In the genomic region with DNA sequence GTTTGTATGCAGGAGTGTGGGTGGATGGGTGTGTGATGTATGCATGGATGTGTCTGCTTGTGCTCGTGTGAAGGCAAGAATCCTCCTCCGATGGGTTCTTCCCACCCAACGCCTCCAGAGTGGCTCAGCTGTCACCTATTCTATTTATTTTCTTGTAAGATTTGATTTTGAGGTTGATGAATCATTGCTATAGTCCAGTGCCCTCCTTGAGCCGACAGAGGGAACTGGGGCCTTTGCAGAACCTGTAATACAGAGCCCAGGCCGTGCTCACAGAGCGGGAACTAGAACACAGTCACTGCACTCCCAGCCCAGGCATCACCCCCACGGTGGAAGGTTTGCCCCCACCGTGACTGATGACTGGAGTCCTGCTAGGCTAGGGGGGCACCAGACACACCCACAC, we compare ENCODE assay signal across 17 cellular contexts. TPM values are rescaled to one million over a fixed set of nuclear protein-coding genes. Genes with fewer than 3 reads are reported as not detected.
A peak's percentile ranks its signal among the peaks of the same experiment; 100 is the strongest.
DNase-seq lines count a peak whose midpoint lies in the region; ATAC-seq and TF ChIP-seq lines count a peak whose summit lies in the region.
"Had no signal": no experiment of that assay in that cellular context is flagged by ENCODE, and none has a peak within 500 bp of the region (broad histone marks: within the 10 kb centered on the region; RNA-seq: fewer than 3 reads in every experiment).

No MANE protein-coding gene starts in this region.

- TF ChIP-seq EP300 in esophagus muscularis mucosa (IDR thresholded peaks at IDR 0.05): no peak

- H3K27me3 ChIP-seq in left ventricle myocardium inferior (ENCODE audit: low read depth) (peaks cover 49% of the 10 kb centered on the region), esophagus muscularis mucosa (peaks cover 0 to 11% (median 2%) of the 10 kb centered on the region in 4 donors)

- H3K4me1 Mint-ChIP-seq in nephron progenitor cell: peaks cover 49% of the 10 kb centered on the region
- peaks cover 9% of the 10 kb centered on the region for H3K4me1 Mint-ChIP-seq in activated naive CD8-positive, alpha-beta T cell treated with anti-CD3 and anti-CD28 coated beads, Interleukin-2, amount 50 U/mL, for 24 hours

- no peak for DNase-seq in left ventricle myocardium inferior
- DNase-seq in cardiac septum (ENCODE audit: low spot score): no peak
- no peak for DNase-seq in esophagus muscularis mucosa (ENCODE audit: extremely low spot score)
- no peak for DNase-seq in nephron progenitor cell
- no peak for DNase-seq in activated naive CD8-positive, alpha-beta T cell treated with anti-CD3 and anti-CD28 coated beads, Interleukin-2, amount 50 U/mL, for 24 hours
- no peak for DNase-seq in activated gamma-delta T cell treated with Interleukin-2 at 50 U/mL for 16 hours
- DNase-seq: activated CD8-positive, alpha-beta memory T cell treated with anti-CD3 and anti-CD28 coated beads, Interleukin-2, amount 50 U/mL, for 48 hours; aorta; DMS153; immature natural killer cell; NCI-H345 had no signal

- no peaks in the 10 kb centered on the region for H3K36me3 Mint-ChIP-seq in nephron progenitor cell (ENCODE audit: low read depth)
- H3K36me3 Mint-ChIP-seq in activated naive CD8-positive, alpha-beta T cell treated with anti-CD3 and anti-CD28 coated beads, Interleukin-2, amount 50 U/mL, for 24 hours (ENCODE audit: low read depth): peaks cover 4% of the 10 kb centered on the region

- TF ChIP-seq POLR2A in esophagus muscularis mucosa (IDR thresholded peaks at IDR 0.05; ENCODE audit: low read depth): no peak

- intact Hi-C loops in left ventricle myocardium inferior (cut with micrococcal nuclease) (no loop called here), cardiac septum (cut with DNase I) (no loop called here), esophagus muscularis mucosa (cut with DNase I) (no loop called here)

- 66% methylated on average over 5 of the region's 8 CpGs for WGBS in esophagus muscularis mucosa

- H3K4me3 Mint-ChIP-seq in nephron progenitor cell: peak overlapping the region; percentile 47
- no peak overlapping the region for H3K4me3 Mint-ChIP-seq in activated naive CD8-positive, alpha-beta T cell treated with anti-CD3 and anti-CD28 coated beads, Interleukin-2, amount 50 U/mL, for 24 hours
- H3K4me3 Mint-ChIP-seq: immature natural killer cell had no signal

- H3K27ac ChIP-seq in left ventricle myocardium inferior (replicated peaks) (no peak overlapping the region), esophagus muscularis mucosa (replicated peaks in 1 of 4) (peak overlapping the region; percentile 82 to 93 (median 88))
- H3K27ac ChIP-seq: A549, epithelial cell of prostate, KMS-11 had no signal

- H3K9me3 Mint-ChIP-seq in nephron progenitor cell: peaks cover 12% of the 10 kb centered on the region
- H3K9me3 Mint-ChIP-seq in activated naive CD8-positive, alpha-beta T cell treated with anti-CD3 and anti-CD28 coated beads, Interleukin-2, amount 50 U/mL, for 24 hours: no peaks in the 10 kb centered on the region

- H3K4me3 ChIP-seq in left ventricle myocardium inferior: peak overlapping the region; percentile 67
- peak overlapping the region; percentile 59 to 79 (median 68) for H3K4me3 ChIP-seq in esophagus muscularis mucosa
- H3K4me3 ChIP-seq: A549 had no signal

- H3K27me3 Mint-ChIP-seq in nephron progenitor cell (ENCODE audit: low read depth, poor library complexity): peaks cover 70% of the 10 kb centered on the region
- peaks cover 37% of the 10 kb centered on the region for H3K27me3 Mint-ChIP-seq in activated naive CD8-positive, alpha-beta T cell treated with anti-CD3 and anti-CD28 coated beads, Interleukin-2, amount 50 U/mL, for 24 hours

- TF ChIP-seq CTCF in left ventricle myocardium inferior (IDR thresholded peaks at IDR 0.05; ENCODE audit: borderline replicate concordance) (no peak), esophagus muscularis mucosa (IDR thresholded peaks at IDR 0.05) (no peak), nephron progenitor cell (IDR thresholded peaks at IDR 0.05) (no peak)

- no peak for ATAC-seq in activated naive CD8-positive, alpha-beta T cell treated with anti-CD3 and anti-CD28 coated beads, Interleukin-2, amount 50 U/mL, for 24 hours
- ATAC-seq in HG02623 (IDR thresholded peaks at IDR 0.05; ENCODE audit: unreplicated experiment) (no peak), HG03108 (IDR thresholded peaks at IDR 0.05; ENCODE audit: unreplicated experiment) (no peak)
- ATAC-seq: A549 had no signal

- H3K36me3 ChIP-seq in left ventricle myocardium inferior: no peaks in the 10 kb centered on the region
- peaks cover 0 to 16% (median 5%) of the 10 kb centered on the region in 4 donors for H3K36me3 ChIP-seq in esophagus muscularis mucosa
- H3K36me3 ChIP-seq: prostate gland had no signal

- H3K9me3 ChIP-seq in left ventricle myocardium inferior (replicated peaks): peaks cover 7% of the 10 kb centered on the region
- peaks cover 0 to under 1% (median 0%) of the 10 kb centered on the region in 4 donors for H3K9me3 ChIP-seq in esophagus muscularis mucosa
- H3K9me3 ChIP-seq: prostate gland had no signal

- H3K27ac Mint-ChIP-seq in nephron progenitor cell: no peak overlapping the region
- no peak overlapping the region for H3K27ac Mint-ChIP-seq in activated naive CD8-positive, alpha-beta T cell treated with anti-CD3 and anti-CD28 coated beads, Interleukin-2, amount 50 U/mL, for 24 hours
- H3K27ac Mint-ChIP-seq: immature natural killer cell had no signal

- H3K4me1 ChIP-seq in left ventricle myocardium inferior (peaks cover 35% of the 10 kb centered on the region), esophagus muscularis mucosa (peaks cover 36 to 80% (median 78%) of the 10 kb centered on the region in 4 donors)
- H3K4me1 ChIP-seq: A549, prostate gland had no signal

RNA-seq across cellular contexts. Expression of a gene that starts 2.1 kb away (rescaled TPM):
- 17.6 TPM for total RNA-seq in left ventricle myocardium inferior
- 10.6 TPM for total RNA-seq in cardiac septum
- 100 to 1,000 TPM; 143 to 193 (median 173) TPM for total RNA-seq in esophagus muscularis mucosa

RNA-seq across cellular contexts. Expression of a gene that starts 16.0 kb away (rescaled TPM):
- total RNA-seq in left ventricle myocardium inferior (5.1 TPM), cardiac septum (4.6 TPM), esophagus muscularis mucosa (10 to 100 TPM in 1 of 4 donors, 1 to 10 TPM in 3; 4.3 to 10.1 (median 4.8) TPM)

RNA-seq across cellular contexts. Expression of a gene that starts 16.2 kb away (rescaled TPM):
- total RNA-seq in left ventricle myocardium inferior (4.3 TPM), cardiac septum (4.4 TPM), esophagus muscularis mucosa (10 to 100 TPM in 2 of 4 donors, 1 to 10 TPM in 2; 7.9 to 16.5 (median 12.4) TPM)

RNA-seq across cellular contexts. Expression of a gene that starts 29.3 kb away (rescaled TPM):
- 110 TPM for total RNA-seq in left ventricle myocardium inferior
- total RNA-seq in cardiac septum: 85.5 TPM
- total RNA-seq in esophagus muscularis mucosa: 100 to 1,000 TPM in 2 of 4 donors, 10 to 100 TPM in 2; 66.8 to 143 (median 97.7) TPM

RNA-seq across cellular contexts. Expression of a gene that starts 39.8 kb away (rescaled TPM):
- 3.1 TPM for total RNA-seq in left ventricle myocardium inferior
- 3.4 TPM for total RNA-seq in cardiac septum
- total RNA-seq in esophagus muscularis mucosa: 10 to 100 TPM in 3 of 4 donors, 1 to 10 TPM in 1; 6.6 to 19.8 (median 15.0) TPM
